15 cellular contexts compared by ENCODE assay signal in genomic region chr11:6403539-6403938, GRCh38. TPM values are rescaled to one million over a fixed set of nuclear protein-coding genes. Genes with fewer than 3 reads are reported as not detected.
DNase-seq lines count a peak whose midpoint lies in the region; ATAC-seq lines count a peak whose summit lies in the region.
"Had no signal": no experiment of that assay in that cellular context is flagged by ENCODE, and none has a peak within 500 bp of the region (broad histone marks: within the 10 kb centered on the region; RNA-seq: fewer than 3 reads in every experiment).

No MANE protein-coding gene starts in this region.

- H3K4me1 Mint-ChIP-seq in activated naive CD8-positive, alpha-beta T cell (ENCODE audit: low read depth): peaks cover 87% of the 10 kb centered on the region
- H3K4me1 Mint-ChIP-seq in activated naive CD8-positive, alpha-beta T cell treated with anti-CD3 and anti-CD28 coated beads, Interleukin-2, amount 50 U/mL, for 24 hours: peaks cover 66% of the 10 kb centered on the region
- H3K4me1 Mint-ChIP-seq in activated CD4-positive, alpha-beta memory T cell treated with anti-CD3 and anti-CD28 coated beads for 36 hours (ENCODE audit: low read depth): peaks cover 75% of the 10 kb centered on the region
- H3K4me1 Mint-ChIP-seq in memory B cell: peaks cover 38% of the 10 kb centered on the region

- peaks cover 20% of the 10 kb centered on the region for H3K36me3 Mint-ChIP-seq in activated naive CD8-positive, alpha-beta T cell
- H3K36me3 Mint-ChIP-seq in activated naive CD8-positive, alpha-beta T cell treated with anti-CD3 and anti-CD28 coated beads, Interleukin-2, amount 50 U/mL, for 24 hours (ENCODE audit: low read depth): peaks cover 5% of the 10 kb centered on the region
- peaks cover 15% of the 10 kb centered on the region for H3K36me3 Mint-ChIP-seq in activated CD4-positive, alpha-beta memory T cell treated with anti-CD3 and anti-CD28 coated beads for 36 hours
- H3K36me3 Mint-ChIP-seq in memory B cell: peaks cover 7% of the 10 kb centered on the region

- CTCF ChIA-PET in activated CD4-positive, alpha-beta memory T cell treated with anti-CD3 and anti-CD28 coated beads for 36 hours (lab: Charles Lee): interaction anchor here (1.2 to 3.9 kb wide), 5 partner anchors 12 to 41 kb away, joined by 3 to 36 read pairs (median 11); no protein-coding TSS in a partner anchor

- no peak for DNase-seq in activated naive CD8-positive, alpha-beta T cell treated with anti-CD3 and anti-CD28 coated beads, Interleukin-2, amount 50 U/mL, for 24 hours
- no peak for DNase-seq in activated CD4-positive, alpha-beta memory T cell treated with anti-CD3 and anti-CD28 coated beads for 36 hours
- DNase-seq in memory B cell (ENCODE audit: low spot score in 2 of 2) (no peak), cerebellum (ENCODE audit: low spot score) (no peak), middle frontal gyrus (ENCODE audit: extremely low spot score, low spot score) (no peak)
- DNase-seq: effector CD8-positive, alpha-beta T cell; head of caudate nucleus; NCI-H187 treated with DMSO at 0.1 percent for 48 hours; NCI-H446 treated with DMSO at 0.1 percent for 48 hours; SHP77 had no signal

- peak overlapping the region; percentile 87 for H3K4me3 Mint-ChIP-seq in activated naive CD8-positive, alpha-beta T cell
- H3K4me3 Mint-ChIP-seq in activated naive CD8-positive, alpha-beta T cell treated with anti-CD3 and anti-CD28 coated beads, Interleukin-2, amount 50 U/mL, for 24 hours: no peak overlapping the region
- no peak overlapping the region for H3K4me3 Mint-ChIP-seq in activated CD4-positive, alpha-beta memory T cell treated with anti-CD3 and anti-CD28 coated beads for 36 hours
- H3K4me3 Mint-ChIP-seq in memory B cell: peak overlapping the region; percentile 42

- intact Hi-C loops in activated CD4-positive, alpha-beta memory T cell treated with anti-CD3 and anti-CD28 coated beads for 36 hours (cut with micrococcal nuclease): no loop called here

- H3K27ac Mint-ChIP-seq in activated naive CD8-positive, alpha-beta T cell: peak overlapping the region; percentile 61
- H3K27ac Mint-ChIP-seq in activated naive CD8-positive, alpha-beta T cell treated with anti-CD3 and anti-CD28 coated beads, Interleukin-2, amount 50 U/mL, for 24 hours: no peak overlapping the region
- peak overlapping the region; percentile 90 for H3K27ac Mint-ChIP-seq in activated CD4-positive, alpha-beta memory T cell treated with anti-CD3 and anti-CD28 coated beads for 36 hours
- peak overlapping the region; percentile 24 for H3K27ac Mint-ChIP-seq in memory B cell
- H3K27ac Mint-ChIP-seq: neural progenitor cell had no signal

- ATAC-seq in activated naive CD8-positive, alpha-beta T cell treated with anti-CD3 and anti-CD28 coated beads, Interleukin-2, amount 50 U/mL, for 24 hours: no peak
- ATAC-seq in memory B cell (ENCODE audit: low read depth): no peak
- ATAC-seq in GM21619 (IDR thresholded peaks at IDR 0.05; ENCODE audit: unreplicated experiment): no peak
- ATAC-seq in HG02610 (IDR thresholded peaks at IDR 0.05; ENCODE audit: unreplicated experiment): no peak

- no peaks in the 10 kb centered on the region for H3K27me3 Mint-ChIP-seq in activated naive CD8-positive, alpha-beta T cell
- H3K27me3 Mint-ChIP-seq in activated naive CD8-positive, alpha-beta T cell treated with anti-CD3 and anti-CD28 coated beads, Interleukin-2, amount 50 U/mL, for 24 hours: no peaks in the 10 kb centered on the region
- H3K27me3 Mint-ChIP-seq in activated CD4-positive, alpha-beta memory T cell treated with anti-CD3 and anti-CD28 coated beads for 36 hours: no peaks in the 10 kb centered on the region
- H3K27me3 Mint-ChIP-seq in memory B cell: no peaks in the 10 kb centered on the region

- POLR2A ChIA-PET in activated CD4-positive, alpha-beta memory T cell treated with anti-CD3 and anti-CD28 coated beads for 36 hours (lab: Charles Lee): interaction anchor here (1.1 to 5.5 kb wide), 5 partner anchors 10 to 79 kb away, joined by 3 to 51 read pairs (median 12); partner anchors contain the start of genes APBB1 and SMPD1

- H3K9me3 Mint-ChIP-seq in activated naive CD8-positive, alpha-beta T cell (ENCODE audit: low read depth): no peaks in the 10 kb centered on the region
- no peaks in the 10 kb centered on the region for H3K9me3 Mint-ChIP-seq in activated naive CD8-positive, alpha-beta T cell treated with anti-CD3 and anti-CD28 coated beads, Interleukin-2, amount 50 U/mL, for 24 hours
- no peaks in the 10 kb centered on the region for H3K9me3 Mint-ChIP-seq in activated CD4-positive, alpha-beta memory T cell treated with anti-CD3 and anti-CD28 coated beads for 36 hours
- H3K9me3 Mint-ChIP-seq in memory B cell: no peaks in the 10 kb centered on the region
- H3K9me3 Mint-ChIP-seq: neural progenitor cell had no signal

RNA-seq across cellular contexts. Expression of gene SMPD1, which starts 13.3 kb away (rescaled TPM):
- 10 to 100 TPM; 23.4 to 23.8 TPM for total RNA-seq in activated CD4-positive, alpha-beta memory T cell treated with anti-CD3 and anti-CD28 coated beads for 36 hours
- 11.5 TPM for total RNA-seq in cerebellum

RNA-seq across cellular contexts. Expression of gene APBB1, which starts 15.4 kb away (rescaled TPM):
- total RNA-seq in activated CD4-positive, alpha-beta memory T cell treated with anti-CD3 and anti-CD28 coated beads for 36 hours: 10 to 100 TPM; 51.6 to 55.3 TPM
- total RNA-seq in cerebellum: 139 TPM

RNA-seq across cellular contexts. Expression of gene HPX, which starts 37.2 kb away (rescaled TPM):
- total RNA-seq in activated CD4-positive, alpha-beta memory T cell treated with anti-CD3 and anti-CD28 coated beads for 36 hours: under 1 TPM in 1 of 2 experiments, not detected in 1; 0.56 TPM
- total RNA-seq in cerebellum: 4.4 TPM
- total RNA-seq: lung microvascular endothelial cell had no signal

Comparison
In these comparisons a context has a peak if more than half of its experiments do, and no peak if none do; other contexts are left out.
1. H3K4me3 Mint-ChIP-seq: peak in activated naive CD8-positive, alpha-beta T cell (single experiment) and memory B cell (single experiment); none in activated naive CD8-positive, alpha-beta T cell treated with anti-CD3 and anti-CD28 coated beads, Interleukin-2, amount 50 U/mL, for 24 hours (single experiment) and activated CD4-positive, alpha-beta memory T cell treated with anti-CD3 and anti-CD28 coated beads for 36 hours (single experiment).